ENCODE assay signal across 17 cellular contexts in genomic region chr4:29142708-29143107, GRCh38.
DNase-seq lines count a peak whose midpoint lies in the region; ATAC-seq and TF ChIP-seq lines count a peak whose summit lies in the region.
"Had no signal": no experiment of that assay in that cellular context is flagged by ENCODE, and none has a peak within 500 bp of the region (broad histone marks: within the 10 kb centered on the region; RNA-seq: fewer than 3 reads in every experiment).

No MANE protein-coding gene starts in this region.

- peak; percentile 70 for ATAC-seq in left lung
- ATAC-seq in activated T-cell treated with anti-CD3 and anti-CD28 coated beads, Interleukin-2, amount 50 U/mL, for 72 hours (replicated peaks in 1 of 2), result no peak
- no peak for ATAC-seq in left ventricle myocardium superior
- ATAC-seq: HepG2 had no signal

- no peaks in the 10 kb centered on the region for H3K27me3 Mint-ChIP-seq in HFFc6 (ENCODE audit: insufficient read depth)
- no peaks in the 10 kb centered on the region for H3K27me3 Mint-ChIP-seq in activated T-cell treated with anti-CD3 and anti-CD28 coated beads, Interleukin-2, amount 50 U/mL, for 72 hours (ENCODE audit: low read depth)
- H3K27me3 Mint-ChIP-seq: CD4-positive, alpha-beta T cell; IgD-negative memory B cell had no signal

- H3K27me3 ChIP-seq in left lung, result no peaks in the 10 kb centered on the region
- H3K27me3 ChIP-seq: BE2C had no signal

- H3K27ac ChIP-seq in left lung, result no peak overlapping the region
- H3K27ac ChIP-seq: GM23248 had no signal

- H3K36me3 Mint-ChIP-seq in HFFc6 (ENCODE audit: low read depth), result no peaks in the 10 kb centered on the region; the same call in 1 of the 2 replicates
- no peaks in the 10 kb centered on the region for H3K36me3 Mint-ChIP-seq in activated T-cell treated with anti-CD3 and anti-CD28 coated beads, Interleukin-2, amount 50 U/mL, for 72 hours (ENCODE audit: insufficient read depth in 2 of 2)
- H3K36me3 Mint-ChIP-seq: IgD-negative memory B cell had no signal

- H3K4me1 ChIP-seq in left lung, result no peaks in the 10 kb centered on the region
- H3K4me1 ChIP-seq: BE2C, Caco-2, HAP-1 had no signal

- no peak for TF ChIP-seq CTCF in HFFc6 (IDR thresholded peaks at IDR 0.05)
- no peak for TF ChIP-seq CTCF in left lung (IDR thresholded peaks at IDR 0.05)

- DNase-seq in HFFc6, result no peak
- DNase-seq in glomerular visceral epithelial cell (ENCODE audit: extremely low spot score), result peak; percentile 11
- no peak for DNase-seq in left lung
- peak; percentile 85 for DNase-seq in renal cortical epithelial cell (ENCODE audit: low read depth)
- no peak for DNase-seq in stimulated activated CD4-positive, alpha-beta T cell treated with anti-CD3 and anti-CD28 coated beads, Interleukin-1b, Interleukin-23, amount 100 ng/mL, for 48 hours
- no peak for DNase-seq in activated T-cell treated with anti-CD3 and anti-CD28 coated beads, Interleukin-2, amount 50 U/mL, for 72 hours
- DNase-seq in left ventricle myocardium superior, result no peak
- DNase-seq in GDM1 (lab: John Stamatoyannopoulos, UW), result no peak
- DNase-seq: 8988T; BE2C; C1 segment of cervical spinal cord; Caco-2; CD4-positive, alpha-beta T cell; GM23248 had no signal

- H3K27ac Mint-ChIP-seq in HFFc6, result 0 out of 2 replicates have a peak overlapping the region, but pooled peaks have one; percentile 7
- H3K27ac Mint-ChIP-seq in activated T-cell treated with anti-CD3 and anti-CD28 coated beads, Interleukin-2, amount 50 U/mL, for 72 hours, result no peak overlapping the region
- H3K27ac Mint-ChIP-seq: CD4-positive, alpha-beta T cell; IgD-negative memory B cell had no signal

- H3K4me1 Mint-ChIP-seq in HFFc6 (ENCODE audit: low read depth), result peaks cover 37% of the 10 kb centered on the region
- H3K4me1 Mint-ChIP-seq in activated T-cell treated with anti-CD3 and anti-CD28 coated beads, Interleukin-2, amount 50 U/mL, for 72 hours (ENCODE audit: low read depth), result no peaks in the 10 kb centered on the region
- H3K4me1 Mint-ChIP-seq: IgD-negative memory B cell had no signal

- no peaks in the 10 kb centered on the region for H3K36me3 ChIP-seq in left lung
- H3K36me3 ChIP-seq: BE2C, HAP-1 had no signal

- peaks cover 5% of the 10 kb centered on the region; the same call in 1 of the 2 replicates for H3K9me3 Mint-ChIP-seq in HFFc6
- H3K9me3 Mint-ChIP-seq in activated T-cell treated with anti-CD3 and anti-CD28 coated beads, Interleukin-2, amount 50 U/mL, for 72 hours, result peaks cover 3% of the 10 kb centered on the region in 2 donors

- intact Hi-C loops in left lung (cut with DNase I), result no loop called here
- intact Hi-C loops in left ventricle myocardium superior (cut with micrococcal nuclease), result no loop called here

- no peaks in the 10 kb centered on the region for H3K9me3 ChIP-seq in left lung
- H3K9me3 ChIP-seq: BE2C, Caco-2, HAP-1 had no signal

- peak overlapping the region; percentile 4; the same call in 1 of the 2 replicates for H3K4me3 Mint-ChIP-seq in HFFc6
- H3K4me3 Mint-ChIP-seq in activated T-cell treated with anti-CD3 and anti-CD28 coated beads, Interleukin-2, amount 50 U/mL, for 72 hours, result no peak overlapping the region
- H3K4me3 Mint-ChIP-seq: CD4-positive, alpha-beta T cell; IgD-negative memory B cell had no signal

- H3K4me3 ChIP-seq in left lung, result no peak overlapping the region
- H3K4me3 ChIP-seq: GM23248, HAP-1 had no signal

Comparison
In these comparisons a context has a peak if more than half of its experiments do, and no peak if none do; other contexts are left out.
1. DNase-seq: peak in glomerular visceral epithelial cell (single experiment) and renal cortical epithelial cell (single experiment); none in HFFc6 (single experiment), left lung (0 of 2), stimulated activated CD4-positive, alpha-beta T cell treated with anti-CD3 and anti-CD28 coated beads, Interleukin-1b, Interleukin-23, amount 100 ng/mL, for 48 hours (single experiment), activated T-cell treated with anti-CD3 and anti-CD28 coated beads, Interleukin-2, amount 50 U/mL, for 72 hours (0 of 2), left ventricle myocardium superior (single experiment) and GDM1 (single experiment).